3 cellular contexts compared by ENCODE assay signal in genomic region chr3:174377096-174377495, GRCh38.
"Had no signal": no experiment of that assay in that cellular context is flagged by ENCODE, and none has a peak within 500 bp of the region (broad histone marks: within the 10 kb centered on the region; RNA-seq: fewer than 3 reads in every experiment).

No MANE protein-coding gene starts in this region.

- H3K27ac ChIP-seq: GM23248 had no signal

- DNase-seq: GM23248, GOT3, H7 had no signal

- H3K4me3 ChIP-seq: GM23248 had no signal

- H3K9ac ChIP-seq: GM23248 had no signal

- H2AFZ ChIP-seq: GM23248 had no signal
